In genomic region chr18:77161954-77162353, GRCh38 we compare ENCODE assay signal across 22 cellular contexts. TPM values are rescaled to one million over a fixed set of nuclear protein-coding genes. Genes with fewer than 3 reads are reported as not detected.
DNase-seq lines count a peak whose midpoint lies in the region; ATAC-seq, FAIRE-seq and TF ChIP-seq lines count a peak whose summit lies in the region.
"Had no signal": no experiment of that assay in that cellular context is flagged by ENCODE, and none has a peak within 500 bp of the region (broad histone marks: within the 10 kb centered on the region; RNA-seq: fewer than 3 reads in every experiment).

No MANE protein-coding gene starts in this region.

- TF ChIP-seq CTCF in PC-3 (conservative IDR thresholded peaks at IDR 0.05; ENCODE audit: low read depth, low read length), result no peak
- no peak for TF ChIP-seq CTCF in keratinocyte (optimal IDR thresholded peaks at IDR 0.05 in 1 of 3, IDR thresholded peaks at IDR 0.05 in 1 of 3, conservative IDR thresholded peaks at IDR 0.05 in 1 of 3; ENCODE audit: extremely low read depth in 1 of 3, insufficient read depth in 2 of 3, low read length in 3 of 3)

- H3K9me2 ChIP-seq in PC-3 (replicated peaks; ENCODE audit: low read length), result no peaks in the 10 kb centered on the region

- H3K79me2 ChIP-seq in PC-3 (ENCODE audit: low read length) (no peaks in the 10 kb centered on the region), keratinocyte (ENCODE audit: control insufficient read depth, insufficient read depth, low read length) (no peaks in the 10 kb centered on the region)

- H2AFZ ChIP-seq in PC-3 (ENCODE audit: low read length), result no peak overlapping the region
- H2AFZ ChIP-seq in keratinocyte (ENCODE audit: control insufficient read depth, low read length), result peak overlapping the region; percentile 76

- H3K27ac ChIP-seq in PC-3 (ENCODE audit: low read length), result no peak overlapping the region
- peak overlapping the region; percentile 80 for H3K27ac ChIP-seq in keratinocyte (ENCODE audit: control insufficient read depth, insufficient read depth, low read length)
- H3K27ac ChIP-seq: BLaER1 had no signal

- peaks cover 17% of the 10 kb centered on the region for H3K27me3 Mint-ChIP-seq in dendritic cell treated with granulocyte-macrophage colony-stimulating factor and Interleukin-4, amounts not matched to agents 40 ng/mL and 50 ng/mL, for 4 days

- peak; percentile 93 for FAIRE-seq in keratinocyte (lab: Jason Lieb, UNC)
- FAIRE-seq: A204.1, GM12892, GM19239 had no signal

- no peaks in the 10 kb centered on the region for H4K20me1 ChIP-seq in PC-3 (ENCODE audit: low read length)
- no peaks in the 10 kb centered on the region for H4K20me1 ChIP-seq in keratinocyte (ENCODE audit: control insufficient read depth, extremely low read depth, insufficient read depth, low read length)
- H4K20me1 ChIP-seq: BLaER1 had no signal

- no peaks in the 10 kb centered on the region for H3K36me3 Mint-ChIP-seq in dendritic cell treated with granulocyte-macrophage colony-stimulating factor and Interleukin-4, amounts not matched to agents 40 ng/mL and 50 ng/mL, for 4 days (ENCODE audit: low read depth)
- H3K36me3 Mint-ChIP-seq: CD4-positive, CD25-positive, alpha-beta regulatory T cell had no signal

- no peaks in the 10 kb centered on the region for H3K9me1 ChIP-seq in keratinocyte (ENCODE audit: control insufficient read depth, extremely low read depth, insufficient read depth, low read length)

- peak overlapping the region; percentile 86 for H3K27ac Mint-ChIP-seq in dendritic cell treated with granulocyte-macrophage colony-stimulating factor and Interleukin-4, amounts not matched to agents 40 ng/mL and 50 ng/mL, for 4 days
- H3K27ac Mint-ChIP-seq: CD4-positive, CD25-positive, alpha-beta regulatory T cell; HFFc6 had no signal

- H3K4me3 ChIP-seq in PC-3 (ENCODE audit: low read length) (no peak overlapping the region), keratinocyte (ENCODE audit: control insufficient read depth in 2 of 3, extremely low read depth in 1 of 3, insufficient read depth in 2 of 3, low read depth in 1 of 3, low read length in 3 of 3) (peak overlapping the region in 1 of 3 experiments; percentile 11), H7 (ENCODE audit: insufficient read depth, low read depth, low read length) (no peak overlapping the region)
- H3K4me3 ChIP-seq: BLaER1, HAP-1 had no signal

- no peaks in the 10 kb centered on the region for H3K9me3 Mint-ChIP-seq in dendritic cell treated with granulocyte-macrophage colony-stimulating factor and Interleukin-4, amounts not matched to agents 40 ng/mL and 50 ng/mL, for 4 days
- H3K9me3 Mint-ChIP-seq: CD4-positive, CD25-positive, alpha-beta regulatory T cell; HFFc6 had no signal

- no peaks in the 10 kb centered on the region for H3F3A ChIP-seq in PC-3 (ENCODE audit: low read length, unreplicated experiment)

- no peak overlapping the region for H3K4me3 Mint-ChIP-seq in dendritic cell treated with granulocyte-macrophage colony-stimulating factor and Interleukin-4, amounts not matched to agents 40 ng/mL and 50 ng/mL, for 4 days
- H3K4me3 Mint-ChIP-seq: CD4-positive, CD25-positive, alpha-beta regulatory T cell; HFFc6 had no signal

- intact Hi-C loops in PC-3 (cut with micrococcal nuclease), result no loop called here
- intact Hi-C loops in dendritic cell treated with granulocyte-macrophage colony-stimulating factor and Interleukin-4, amounts not matched to agents 40 ng/mL and 50 ng/mL, for 4 days (cut with micrococcal nuclease), result no loop called here

- peak; percentile 72 for ATAC-seq in PC-3
- ATAC-seq in HG03135 (IDR thresholded peaks at IDR 0.05; ENCODE audit: unreplicated experiment), result no peak
- ATAC-seq: SK-N-SH treated with all-trans-retinoic acid at 6 μM for 48 hours had no signal

- H3K4me1 ChIP-seq in PC-3 (ENCODE audit: insufficient read depth, low read length) (peaks cover 16% of the 10 kb centered on the region), keratinocyte (ENCODE audit: control insufficient read depth, extremely low read depth, insufficient read depth, low read length) (peaks cover 27% of the 10 kb centered on the region)

- POLR2A ChIA-PET in PC-3 (lab: Charles Lee; ENCODE audit: unreplicated experiment), result no interaction called here

- H3K27me3 ChIP-seq in PC-3 (ENCODE audit: low read length) (no peaks in the 10 kb centered on the region), keratinocyte (ENCODE audit: control insufficient read depth, extremely low read depth, insufficient read depth, low read length) (no peaks in the 10 kb centered on the region), H7 (ENCODE audit: control insufficient read depth, insufficient read depth, low read length) (no peaks in the 10 kb centered on the region)
- H3K27me3 ChIP-seq: BLaER1 had no signal

- dilution Hi-C loops in keratinocyte (cut with MboI; ENCODE audit: extremely low pct_ligation_motif_present, low sequenced_read_pairs), result no loop called here

- DNase-seq in Daoy (ENCODE audit: low read depth) (peak; percentile 17), PC-3 (peak; percentile 25), keratinocyte (ENCODE audit: low read depth, low spot score) (no peak), DMS79 (lab: John Stamatoyannopoulos, UW) (no peak), H7 (no peak), mesenteric fat pad (ENCODE audit: low spot score) (no peak)
- DNase-seq: CD4-positive, CD25-positive, alpha-beta regulatory T cell; HFFc6; MM.1S; NCI-H1694; NCI-H2029 treated with DMSO at 0.1 percent for 48 hours; NCI-H2227 treated with DMSO at 0.1 percent for 48 hours; NCI-H526 treated with DMSO at 0.1 percent for 48 hours; SIG-M5 had no signal

- H3K4me1 Mint-ChIP-seq in dendritic cell treated with granulocyte-macrophage colony-stimulating factor and Interleukin-4, amounts not matched to agents 40 ng/mL and 50 ng/mL, for 4 days (ENCODE audit: low read depth), result peaks cover 69% of the 10 kb centered on the region

- no peaks in the 10 kb centered on the region for H3K9me3 ChIP-seq in PC-3 (ENCODE audit: low read length)
- no peaks in the 10 kb centered on the region for H3K9me3 ChIP-seq in keratinocyte (ENCODE audit: control insufficient read depth, low read depth, low read length)
- H3K9me3 ChIP-seq: BLaER1, HAP-1 had no signal

- H3K4me2 ChIP-seq in PC-3 (ENCODE audit: low read length) (peak overlapping the region; percentile 7), keratinocyte (ENCODE audit: control insufficient read depth, extremely low read depth, insufficient read depth, low read depth, low read length) (peak overlapping the region; percentile 52)
- H3K4me2 ChIP-seq: BLaER1 had no signal

- no TSS peak for BruUV-seq in PC-3 (replicated peaks; lab: Mats Ljungman, UMichigan)

- CTCF ChIA-PET in PC-3 (lab: Charles Lee), result no interaction called here

- H3K9ac ChIP-seq in PC-3 (ENCODE audit: low read length) (no peak overlapping the region), keratinocyte (ENCODE audit: control insufficient read depth, extremely low read depth, insufficient read depth, low read length) (peak overlapping the region; percentile 22)
- H3K9ac ChIP-seq: BLaER1 had no signal

- H3K36me3 ChIP-seq in PC-3 (ENCODE audit: low read depth, low read length), result no peaks in the 10 kb centered on the region
- no peaks in the 10 kb centered on the region for H3K36me3 ChIP-seq in keratinocyte (ENCODE audit: control insufficient read depth in 2 of 2, extremely low read depth in 1 of 2, insufficient read depth in 2 of 2, low read length in 2 of 2)
- no peaks in the 10 kb centered on the region for H3K36me3 ChIP-seq in H7 (replicated peaks; ENCODE audit: control insufficient read depth, insufficient read depth, low read length)
- H3K36me3 ChIP-seq: BLaER1, HAP-1 had no signal

RNA-seq across cellular contexts. Expression of gene MBP, which starts 29.4 kb away (rescaled TPM):
- 0.21 TPM in 1 of 2 replicates, not detected in the other for total RNA-seq in Daoy (2014; rRNA removed; shearing (Covaris generic))
- 34.2 and 47.4 TPM in 2 replicates for total RNA-seq in PC-3 (2014; rRNA removed)
- polyA plus RNA-seq in keratinocyte, result 30.7 to 38.7 TPM (median 35.6 TPM) in 3 replicates
- 38.5 TPM for polyA plus RNA-seq in keratinocyte (2011; ENCODE audit: low read depth)
- 30.1 and 40.6 TPM in 2 replicates for polyA plus RNA-seq in keratinocyte (2011; cell fraction: cytosol; rRNA removed)
- polyA plus RNA-seq in keratinocyte (2011; cell fraction: nucleus; rRNA removed), result 39.0 and 41.5 TPM in 2 replicates
- 25.6 and 33.7 TPM in 2 replicates for polyA plus RNA-seq in keratinocyte (2012; ENCODE audit: low replicate concordance)
- 49.5 to 66.1 TPM (median 52.8 TPM) in 3 replicates for polyA minus RNA-seq in keratinocyte
- polyA minus RNA-seq in keratinocyte (2011; cell fraction: cytosol; rRNA and poly(A)+ RNA removed), result 49.3 TPM
- polyA minus RNA-seq in keratinocyte (2011; cell fraction: nucleus; rRNA and poly(A)+ RNA removed), result 33.8 and 64.1 TPM in 2 replicates
- total RNA-seq in H7 (2014; rRNA removed; shearing (Covaris generic)), result 4.5 and 8.6 TPM in 2 replicates
- 45.2 TPM for total RNA-seq in mesenteric fat pad

Comparison
In these comparisons a context has a peak if more than half of its experiments do, and no peak if none do; other contexts are left out.
1. DNase-seq: peak in Daoy (single experiment) and PC-3 (single experiment); none in keratinocyte (single experiment), DMS79 (single experiment), H7 (single experiment) and mesenteric fat pad (single experiment).